ENCODE assay signal across 14 cellular contexts in the genomic region with DNA sequence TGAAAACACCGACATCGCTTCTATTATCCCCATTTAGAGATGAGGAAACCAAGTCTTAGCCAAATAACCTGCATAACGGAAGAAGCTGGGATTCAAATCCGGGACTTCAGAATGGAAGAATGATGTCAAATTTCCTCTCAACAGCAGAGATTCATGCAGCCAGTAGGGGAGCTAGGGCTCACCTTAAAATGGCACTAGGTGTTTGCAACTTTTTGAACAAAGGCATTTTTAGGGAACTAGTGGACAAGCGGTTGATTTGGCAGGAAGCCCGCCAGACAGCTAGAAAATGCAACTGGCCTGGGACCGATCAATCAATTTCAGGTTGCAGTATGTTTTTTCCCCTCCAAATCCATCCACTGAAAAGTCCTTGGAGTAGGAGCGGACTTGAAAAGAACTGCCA.
DNase-seq lines count a peak whose midpoint lies in the region; TF ChIP-seq lines count a peak whose summit lies in the region.
"Had no signal": no experiment of that assay in that cellular context is flagged by ENCODE, and none has a peak within 500 bp of the region (broad histone marks: within the 10 kb centered on the region; RNA-seq: fewer than 3 reads in every experiment).

No MANE protein-coding gene starts in this region.

- H3K27me3 Mint-ChIP-seq in MCF 10A (ENCODE audit: insufficient read depth, unreplicated experiment) (no peaks in the 10 kb centered on the region), type B pancreatic cell (no peaks in the 10 kb centered on the region)

- H3K9me3 Mint-ChIP-seq in MCF 10A (ENCODE audit: unreplicated experiment), result no peaks in the 10 kb centered on the region
- H3K9me3 Mint-ChIP-seq in type B pancreatic cell, result peaks cover 6% of the 10 kb centered on the region

- H3K36me3 Mint-ChIP-seq in MCF 10A (ENCODE audit: insufficient read depth, unreplicated experiment), result no peaks in the 10 kb centered on the region
- H3K36me3 Mint-ChIP-seq in type B pancreatic cell, result no peaks in the 10 kb centered on the region

- no peak for DNase-seq in MCF 10A (ENCODE audit: unreplicated experiment)
- no peak for DNase-seq in breast epithelium (ENCODE audit: low spot score in 2 of 2)
- no peak for DNase-seq in epithelial cell of proximal tubule (ENCODE audit: low read depth)
- DNase-seq in type B pancreatic cell (ENCODE audit: extremely low spot score, unreplicated experiment), result no peak
- DNase-seq in SHP77 treated with DMSO at 0.1 percent for 48 hours (lab: John Stamatoyannopoulos, UW), result no peak
- no peak for DNase-seq in stimulated activated CD4-positive, alpha-beta T cell treated with anti-CD3 and anti-CD28 coated beads, Interleukin-2, amount 100 ng/mL, for 48 hours
- DNase-seq in thyroid gland, result no peak
- DNase-seq: activated naive CD4-positive, alpha-beta T cell treated with anti-CD3 and anti-CD28 coated beads, Interleukin-2, amount 50 U/mL, for 16 hours; cerebellar nuclear complex; DMS79; NCI-H2029 treated with DMSO at 0.1 percent for 48 hours; posterior cingulate gyrus; stimulated activated CD4-positive, alpha-beta T cell treated with anti-CD3 and anti-CD28 coated beads, Interleukin-15, amount 100 ng/mL, for 24 hours had no signal

- POLR2A ChIA-PET in MCF 10A (lab: Yijun Ruan, JAX), result interaction anchor here (0.7 to 1.2 kb wide), 3 partner anchors 130 to 489 kb away, joined by 3 to 4 read pairs (median 3); no protein-coding TSS in a partner anchor

- no TSS peak for BruUV-seq in MCF 10A (replicated peaks; lab: Mats Ljungman, UMichigan)

- H3K4me3 Mint-ChIP-seq in MCF 10A (ENCODE audit: unreplicated experiment), result no peak overlapping the region
- H3K4me3 Mint-ChIP-seq in type B pancreatic cell, result no peak overlapping the region

- WGBS in thyroid gland, 2 donors, result 89 to 97% methylated on average over 8 of the region's 8 CpGs

- TF ChIP-seq POLR2A in breast epithelium (IDR thresholded peaks at IDR 0.05), result no peak
- TF ChIP-seq POLR2A in thyroid gland (IDR thresholded peaks at IDR 0.05), result no peak

- no peaks in the 10 kb centered on the region for H3K9me3 ChIP-seq in breast epithelium
- no peaks in the 10 kb centered on the region for H3K9me3 ChIP-seq in OCI-LY3 (ENCODE audit: insufficient read depth, low read length)
- H3K9me3 ChIP-seq in thyroid gland, result no peaks in the 10 kb centered on the region

- intact Hi-C loops in MCF 10A (cut with micrococcal nuclease), result loop anchor here (1.0 kb wide), 1 partner anchor 37 kb away; no protein-coding TSS in a partner anchor
- intact Hi-C loops in breast epithelium (cut with DNase I; ENCODE audit: low total_unique reads), result no loop called here
- intact Hi-C loops in thyroid gland (cut with DNase I), result loop anchor here (5.0 kb wide), 1 partner anchor 488 kb away; no protein-coding TSS in a partner anchor

- no peak overlapping the region for H2AFZ ChIP-seq in OCI-LY3 (ENCODE audit: low read depth, low read length)

- no peaks in the 10 kb centered on the region for H3K27me3 ChIP-seq in breast epithelium
- peaks cover 35% of the 10 kb centered on the region for H3K27me3 ChIP-seq in OCI-LY3 (ENCODE audit: low read depth, low read length)
- no peaks in the 10 kb centered on the region for H3K27me3 ChIP-seq in thyroid gland

- TF ChIP-seq CTCF in MCF 10A (IDR thresholded peaks at IDR 0.05; ENCODE audit: unreplicated experiment) (peak; percentile 6), breast epithelium (IDR thresholded peaks at IDR 0.05) (no peak), OCI-LY3 (IDR thresholded peaks at IDR 0.05; ENCODE audit: low read depth, low read length) (peak; percentile 13; the same call in 1 of the 2 replicates), epithelial cell of proximal tubule (conservative IDR thresholded peaks at IDR 0.05; ENCODE audit: low read depth, low read length) (peak; percentile 51), type B pancreatic cell (conservative IDR thresholded peaks at IDR 0.05) (peak; percentile 38), thyroid gland (IDR thresholded peaks at IDR 0.05) (no peak)

- no peaks in the 10 kb centered on the region for H3K4me1 ChIP-seq in breast epithelium
- no peaks in the 10 kb centered on the region for H3K4me1 ChIP-seq in OCI-LY3 (ENCODE audit: low read length)
- peaks cover 0 to 5% of the 10 kb centered on the region in 2 donors for H3K4me1 ChIP-seq in thyroid gland

- H3K27ac ChIP-seq in breast epithelium, result no peak overlapping the region
- H3K27ac ChIP-seq in OCI-LY3 (ENCODE audit: low read length), result no peak overlapping the region
- H3K27ac ChIP-seq in thyroid gland, result no peak overlapping the region

- H3K4me1 Mint-ChIP-seq in MCF 10A (ENCODE audit: insufficient read depth, unreplicated experiment) (peaks cover 6% of the 10 kb centered on the region), type B pancreatic cell (ENCODE audit: unreplicated experiment) (peaks cover 13% of the 10 kb centered on the region)

- no peaks in the 10 kb centered on the region for H3K79me2 ChIP-seq in OCI-LY3 (ENCODE audit: low read length)

- CTCF ChIA-PET in MCF 10A (lab: Yijun Ruan, JAX), result interaction anchor here (0.6 to 1.9 kb wide), 6 partner anchors 65 to 546 kb away, joined by 3 to 5 read pairs (median 3); no protein-coding TSS in a partner anchor

- H3K4me3 ChIP-seq in breast epithelium (no peak overlapping the region), OCI-LY3 (ENCODE audit: low read length) (no peak overlapping the region), epithelial cell of proximal tubule (ENCODE audit: low read depth, low read length) (no peak overlapping the region), thyroid gland (replicated peaks in 1 of 3) (no peak overlapping the region)

- H3K27ac Mint-ChIP-seq in MCF 10A (ENCODE audit: low read depth, unreplicated experiment) (no peak overlapping the region), type B pancreatic cell (no peak overlapping the region)

- no peak overlapping the region for H3K9ac ChIP-seq in OCI-LY3 (ENCODE audit: low read length)

- H3K36me3 ChIP-seq in breast epithelium (no peaks in the 10 kb centered on the region), OCI-LY3 (replicated peaks; ENCODE audit: low read depth, low read length) (no peaks in the 10 kb centered on the region), thyroid gland (no peaks in the 10 kb centered on the region)

- H3K4me2 ChIP-seq in OCI-LY3 (ENCODE audit: low read length), result no peak overlapping the region

- no peaks in the 10 kb centered on the region for H4K20me1 ChIP-seq in OCI-LY3 (ENCODE audit: insufficient read depth, low read length)

Comparison
In these comparisons a context has a peak if more than half of its experiments do, and no peak if none do; other contexts are left out.
1. CTCF ChIP-seq: peak in MCF 10A (single experiment), OCI-LY3 (single experiment), epithelial cell of proximal tubule (single experiment) and type B pancreatic cell (single experiment); none in breast epithelium (0 of 3) and thyroid gland (0 of 6).